Comparison of ENCODE assay signal across 30 cellular contexts in genomic region chr13:60970736-60971135, GRCh38.
"Had no signal": no experiment of that assay in that cellular context is flagged by ENCODE, and none has a peak within 500 bp of the region (broad histone marks: within the 10 kb centered on the region; RNA-seq: fewer than 3 reads in every experiment).

No MANE protein-coding gene starts in this region.

- H3K4me1 Mint-ChIP-seq: activated CD4-positive, alpha-beta T cell treated with anti-CD3 and anti-CD28 coated beads for 36 hours; activated CD4-positive, alpha-beta T cell treated with anti-CD3 and anti-CD28 coated beads, Interleukin-2, amount 10 ng/mL, durations not matched to agents 24 days and 14 days; activated CD8-positive, alpha-beta memory T cell treated with anti-CD3 and anti-CD28 coated beads, Interleukin-2, amount 10 ng/mL, durations not matched to agents 7 days and 5 days; activated naive CD4-positive, alpha-beta T cell treated with anti-CD3 and anti-CD28 coated beads, Interleukin-2, amount 10 ng/mL, durations not matched to agents 7 days and 5 days; activated naive CD8-positive, alpha-beta T cell treated with anti-CD3 and anti-CD28 coated beads, Interleukin-2, amount 10 ng/mL, durations not matched to agents 7 days and 5 days; brain; T-helper 17 cell had no signal

- H3K4me3 Mint-ChIP-seq: activated CD4-positive, alpha-beta memory T cell treated with anti-CD3 and anti-CD28 coated beads for 36 hours; activated CD4-positive, alpha-beta T cell treated with anti-CD3 and anti-CD28 coated beads for 36 hours; activated CD4-positive, alpha-beta T cell treated with anti-CD3 and anti-CD28 coated beads, Interleukin-2, amount 10 ng/mL, durations not matched to agents 24 days and 14 days; activated CD8-positive, alpha-beta memory T cell treated with anti-CD3 and anti-CD28 coated beads, Interleukin-2, amount 10 ng/mL, durations not matched to agents 7 days and 5 days; activated CD8-positive, alpha-beta T cell treated with anti-CD3 and anti-CD28 coated beads, Interleukin-2, amount 10 ng/mL, durations not matched to agents 7 days and 5 days; activated naive CD4-positive, alpha-beta T cell treated with anti-CD3 and anti-CD28 coated beads, Interleukin-2, amount 10 ng/mL, durations not matched to agents 7 days and 5 days; activated naive CD8-positive, alpha-beta T cell treated with anti-CD3 and anti-CD28 coated beads, Interleukin-2, amount 10 ng/mL, durations not matched to agents 7 days and 5 days; activated T-cell treated with anti-CD3 and anti-CD28 coated beads, Interleukin-2, amount 50 U/mL, for 72 hours; brain; effector memory CD8-positive, alpha-beta T cell; T-helper 17 cell; T-helper 2 cell treated with Interferon-gamma antibody and Interleukin-4, amounts not matched to agents 5 μg/mL and 100 μg/mL, for 36 hours had no signal

- H3K27me3 Mint-ChIP-seq: activated CD4-positive, alpha-beta memory T cell treated with anti-CD3 and anti-CD28 coated beads for 36 hours; activated CD4-positive, alpha-beta T cell treated with anti-CD3 and anti-CD28 coated beads for 36 hours; activated CD4-positive, alpha-beta T cell treated with anti-CD3 and anti-CD28 coated beads, Interleukin-2, amount 10 ng/mL, durations not matched to agents 24 days and 14 days; activated CD8-positive, alpha-beta memory T cell treated with anti-CD3 and anti-CD28 coated beads, Interleukin-2, amount 10 ng/mL, durations not matched to agents 7 days and 5 days; activated naive CD4-positive, alpha-beta T cell treated with anti-CD3 and anti-CD28 coated beads, Interleukin-2, amount 10 ng/mL, durations not matched to agents 7 days and 5 days; activated naive CD8-positive, alpha-beta T cell treated with anti-CD3 and anti-CD28 coated beads, Interleukin-2, amount 10 ng/mL, durations not matched to agents 7 days and 5 days; brain; effector memory CD8-positive, alpha-beta T cell; T-helper 17 cell had no signal

- H3K27ac Mint-ChIP-seq: activated CD4-positive, alpha-beta memory T cell treated with anti-CD3 and anti-CD28 coated beads for 36 hours; activated CD4-positive, alpha-beta T cell treated with anti-CD3 and anti-CD28 coated beads for 36 hours; activated CD4-positive, alpha-beta T cell treated with anti-CD3 and anti-CD28 coated beads, Interleukin-2, amount 10 ng/mL, durations not matched to agents 24 days and 14 days; activated CD8-positive, alpha-beta memory T cell treated with anti-CD3 and anti-CD28 coated beads, Interleukin-2, amount 10 ng/mL, durations not matched to agents 7 days and 5 days; activated CD8-positive, alpha-beta T cell treated with anti-CD3 and anti-CD28 coated beads, Interleukin-2, amount 10 ng/mL, durations not matched to agents 7 days and 5 days; activated naive CD4-positive, alpha-beta T cell treated with anti-CD3 and anti-CD28 coated beads, Interleukin-2, amount 10 ng/mL, durations not matched to agents 7 days and 5 days; activated naive CD4-positive, alpha-beta T cell treated with anti-CD3 and anti-CD28 coated beads, Interleukin-2, amount 50 U/mL, for 72 hours; activated naive CD8-positive, alpha-beta T cell treated with anti-CD3 and anti-CD28 coated beads, Interleukin-2, amount 10 ng/mL, durations not matched to agents 7 days and 5 days; activated T-cell treated with anti-CD3 and anti-CD28 coated beads, Interleukin-2, amount 50 U/mL, for 72 hours; brain; effector memory CD8-positive, alpha-beta T cell; T-helper 17 cell; T-helper 2 cell treated with Interferon-gamma antibody and Interleukin-4, amounts not matched to agents 5 μg/mL and 100 μg/mL, for 36 hours had no signal

- H3K36me3 Mint-ChIP-seq: activated CD4-positive, alpha-beta memory T cell treated with anti-CD3 and anti-CD28 coated beads for 36 hours; activated CD8-positive, alpha-beta memory T cell treated with anti-CD3 and anti-CD28 coated beads, Interleukin-2, amount 10 ng/mL, durations not matched to agents 7 days and 5 days; activated naive CD4-positive, alpha-beta T cell treated with anti-CD3 and anti-CD28 coated beads, Interleukin-2, amount 10 ng/mL, durations not matched to agents 7 days and 5 days; activated naive CD4-positive, alpha-beta T cell treated with anti-CD3 and anti-CD28 coated beads, Interleukin-2, amount 50 U/mL, for 72 hours; activated naive CD8-positive, alpha-beta T cell treated with anti-CD3 and anti-CD28 coated beads, Interleukin-2, amount 10 ng/mL, durations not matched to agents 7 days and 5 days; brain had no signal

- H3K9me3 ChIP-seq: ascending aorta, esophagus squamous epithelium, gastroesophageal sphincter had no signal

- H3K4me1 ChIP-seq: ascending aorta, esophagus squamous epithelium, gastroesophageal sphincter had no signal

- H3K36me3 ChIP-seq: ascending aorta, esophagus squamous epithelium, gastroesophageal sphincter had no signal

- ATAC-seq: activated CD4-positive, alpha-beta T cell treated with anti-CD3 and anti-CD28 coated beads for 36 hours; activated CD8-positive, alpha-beta memory T cell treated with anti-CD3 and anti-CD28 coated beads, Interleukin-2, amount 10 ng/mL, durations not matched to agents 7 days and 5 days; activated CD8-positive, alpha-beta T cell treated with anti-CD3 and anti-CD28 coated beads, Interleukin-2, amount 10 ng/mL, durations not matched to agents 7 days and 5 days; activated naive CD4-positive, alpha-beta T cell treated with anti-CD3 and anti-CD28 coated beads, Interleukin-2, amount 50 U/mL, for 72 hours; activated T-cell treated with anti-CD3 and anti-CD28 coated beads, Interleukin-2, amount 50 U/mL, for 72 hours; effector memory CD8-positive, alpha-beta T cell; gastroesophageal sphincter; T-helper 17 cell had no signal

- DNase-seq: activated CD4-positive, alpha-beta memory T cell treated with anti-CD3 and anti-CD28 coated beads for 36 hours; activated CD4-positive, alpha-beta T cell treated with anti-CD3 and anti-CD28 coated beads for 36 hours; activated CD4-positive, alpha-beta T cell treated with anti-CD3 and anti-CD28 coated beads, Interleukin-2, amount 10 ng/mL, durations not matched to agents 24 days and 14 days; activated CD4-positive, CD25-positive, alpha-beta regulatory T cell; activated CD4-positive, CD25-positive, alpha-beta regulatory T cell treated with anti-CD3 and anti-CD28 coated beads, Interleukin-2, amount 50 U/mL, for 72 hours; activated CD8-positive, alpha-beta memory T cell treated with anti-CD3 and anti-CD28 coated beads, Interleukin-2, amount 10 ng/mL, durations not matched to agents 7 days and 5 days; activated CD8-positive, alpha-beta memory T cell treated with anti-CD3 and anti-CD28 coated beads, Interleukin-2, amount 50 U/mL, for 4 hours; activated CD8-positive, alpha-beta T cell treated with anti-CD3 and anti-CD28 coated beads, Interleukin-2, amount 10 ng/mL, durations not matched to agents 7 days and 5 days; activated gamma-delta T cell; activated naive CD4-positive, alpha-beta T cell; activated naive CD4-positive, alpha-beta T cell treated with anti-CD3 and anti-CD28 coated beads, Interleukin-2, amount 10 ng/mL, durations not matched to agents 7 days and 5 days; activated naive CD8-positive, alpha-beta T cell treated with anti-CD3 and anti-CD28 coated beads, Interleukin-2, amount 10 ng/mL, durations not matched to agents 7 days and 5 days; activated T-cell treated with anti-CD3 and anti-CD28 coated beads, Interleukin-2, amount 50 U/mL, for 1 hour; activated T-cell treated with anti-CD3 and anti-CD28 coated beads, Interleukin-2, amount 50 U/mL, for 72 hours; caudate nucleus; cortex of kidney; dermis blood vessel endothelial cell; effector CD4-positive, alpha-beta T cell; effector memory CD8-positive, alpha-beta T cell; esophagus squamous epithelium; foreskin melanocyte; T-helper 1 cell; T-helper 17 cell; T1000 had no signal

- H3K9me3 Mint-ChIP-seq: brain had no signal

- H3K27me3 ChIP-seq: ascending aorta, esophagus squamous epithelium, gastroesophageal sphincter had no signal

- H3K4me3 ChIP-seq: ascending aorta, esophagus squamous epithelium, gastroesophageal sphincter had no signal

- H3K27ac ChIP-seq: ascending aorta, epithelial cell of prostate, esophagus squamous epithelium, gastroesophageal sphincter had no signal
